ENCODE assay signal across 9 cellular contexts in genomic region chr6:35260642-35261570, GRCh38. TPM values are rescaled to one million over a fixed set of nuclear protein-coding genes. Genes with fewer than 3 reads are reported as not detected.
A peak's percentile ranks its signal among the peaks of the same experiment; 100 is the strongest.
DNase-seq lines count a peak whose midpoint lies in the region; ATAC-seq and TF ChIP-seq lines count a peak whose summit lies in the region.
"Had no signal": no experiment of that assay in that cellular context is flagged by ENCODE, and none has a peak within 500 bp of the region (broad histone marks: within the 10 kb centered on the region; RNA-seq: fewer than 3 reads in every experiment).

No MANE protein-coding gene starts in this region.

- H3K4me3 Mint-ChIP-seq in activated T-cell treated with anti-CD3 and anti-CD28 coated beads, Interleukin-2, amount 50 U/mL, for 72 hours: peak overlapping the region; percentile 85 to 99

- no peaks in the 10 kb centered on the region for H3K27me3 Mint-ChIP-seq in activated T-cell treated with anti-CD3 and anti-CD28 coated beads, Interleukin-2, amount 50 U/mL, for 72 hours (ENCODE audit: low read depth)

- H3K4me1 ChIP-seq in right lobe of liver: peaks cover 0 to 10% (median 0%) of the 10 kb centered on the region in 4 donors
- peaks cover 0 to 47% (median 11%) of the 10 kb centered on the region in 4 donors for H3K4me1 ChIP-seq in tibial nerve

- H3K9me3 Mint-ChIP-seq in activated T-cell treated with anti-CD3 and anti-CD28 coated beads, Interleukin-2, amount 50 U/mL, for 72 hours: no peaks in the 10 kb centered on the region

- 71 to 87% (median 73%) methylated on average over 6 of the region's 6 CpGs for WGBS in adipose tissue, 3 donors
- WGBS in right lobe of liver (ENCODE audit: insufficient coverage, low coverage, low lambda C conversion rate, missing lambda C conversion rate): 68% methylated on average over 5 of the region's 6 CpGs
- 72 to 83% methylated on average over 6 of the region's 6 CpGs for WGBS in tibial nerve, 2 donors

- H3K27me3 ChIP-seq in right lobe of liver (no peaks in the 10 kb centered on the region), tibial nerve (no peaks in the 10 kb centered on the region)

- no peaks in the 10 kb centered on the region for H3K9me3 ChIP-seq in right lobe of liver
- no peaks in the 10 kb centered on the region for H3K9me3 ChIP-seq in tibial nerve

- H3K36me3 ChIP-seq in right lobe of liver (no peaks in the 10 kb centered on the region), tibial nerve (no peaks in the 10 kb centered on the region)

- DNase-seq in activated T-cell treated with anti-CD3 and anti-CD28 coated beads, Interleukin-2, amount 50 U/mL, for 72 hours: no peak
- DNase-seq in activated T-cell treated with anti-CD3 and anti-CD28 coated beads, Interleukin-2, amount 50 U/mL, for 48 hours: no peak
- DNase-seq in right lobe of liver: no peak
- peak in 1 of 2 donors; percentile 25 for DNase-seq in tibial nerve (ENCODE audit: low spot score in 2 of 2)
- no peak for DNase-seq in NCI-H748 (lab: John Stamatoyannopoulos, UW; ENCODE audit: unreplicated experiment)
- no peak for DNase-seq in NCI-H2081 treated with DMSO at 0.1 percent for 48 hours (lab: John Stamatoyannopoulos, UW)
- no peak for DNase-seq in activated CD4-positive, alpha-beta T cell treated with anti-CD3 and anti-CD28 coated beads for 1 hour
- DNase-seq: NCI-H1048 had no signal

- H3K36me3 Mint-ChIP-seq in activated T-cell treated with anti-CD3 and anti-CD28 coated beads, Interleukin-2, amount 50 U/mL, for 72 hours (ENCODE audit: insufficient read depth in 2 of 2): no peaks in the 10 kb centered on the region

- peaks cover 60% of the 10 kb centered on the region for H3K4me1 Mint-ChIP-seq in activated T-cell treated with anti-CD3 and anti-CD28 coated beads, Interleukin-2, amount 50 U/mL, for 72 hours (ENCODE audit: low read depth)

- TF ChIP-seq CTCF in right lobe of liver (IDR thresholded peaks at IDR 0.05) (no peak), tibial nerve (IDR thresholded peaks at IDR 0.05) (no peak)

- H3K27ac ChIP-seq in adipose tissue (ENCODE audit: low read depth, low read length) (peak overlapping the region; percentile 34), right lobe of liver (peak overlapping the region; percentile 97 to 99 (median 98)), tibial nerve (peak overlapping the region; percentile 92 to 98 (median 96))

- TF ChIP-seq POLR2A in right lobe of liver (IDR thresholded peaks at IDR 0.05): no peak
- no peak for TF ChIP-seq POLR2A in tibial nerve (IDR thresholded peaks at IDR 0.05)

- H3K4me3 ChIP-seq in right lobe of liver: peak overlapping the region in 1 of 3 donors; percentile 75
- peak overlapping the region in 3 of 4 donors; percentile 70 to 87 (median 87) for H3K4me3 ChIP-seq in tibial nerve

- TF ChIP-seq EP300 in tibial nerve (IDR thresholded peaks at IDR 0.05): no peak

- peak overlapping the region; percentile 88 for H3K27ac Mint-ChIP-seq in activated T-cell treated with anti-CD3 and anti-CD28 coated beads, Interleukin-2, amount 50 U/mL, for 72 hours

- no peak for ATAC-seq in activated T-cell treated with anti-CD3 and anti-CD28 coated beads, Interleukin-2, amount 50 U/mL, for 72 hours (replicated peaks in 1 of 2)
- no peak for ATAC-seq in right lobe of liver

- intact Hi-C loops in right lobe of liver (cut with DNase I): no loop called here

RNA-seq across cellular contexts. Expression of gene ZNF76, which starts 1.4 kb away (rescaled TPM):
- 10 to 100 TPM; 52.1 to 55.9 TPM for total RNA-seq in activated T-cell treated with anti-CD3 and anti-CD28 coated beads, Interleukin-2, amount 50 U/mL, for 72 hours
- polyA plus RNA-seq in adipose tissue: 10 to 100 TPM; 17.2 to 25.9 (median 23.3) TPM
- total RNA-seq in right lobe of liver (10 to 100 TPM; 14.4 to 19.8 (median 17.6) TPM), tibial nerve (10 to 100 TPM; 41.6 to 97.2 (median 55.5) TPM)

RNA-seq across cellular contexts. Expression of gene DEF6, which starts 36.7 kb away (rescaled TPM):
- 100 to 1,000 TPM; 108 to 127 TPM for total RNA-seq in activated T-cell treated with anti-CD3 and anti-CD28 coated beads, Interleukin-2, amount 50 U/mL, for 72 hours
- 10 to 100 TPM in 1 of 3 donors, 1 to 10 TPM in 2; 4.2 to 17.3 (median 8.6) TPM for polyA plus RNA-seq in adipose tissue
- total RNA-seq in right lobe of liver (1 to 10 TPM; 1.1 to 3.6 (median 1.5) TPM), tibial nerve (10 to 100 TPM in 1 of 4 donors, 1 to 10 TPM in 3; 3.3 to 21.9 (median 7.4) TPM)

RNA-seq across cellular contexts. Expression of gene SCUBE3, which starts 47.1 kb away (rescaled TPM):
- under 1 TPM; 0.05 to 0.16 TPM for total RNA-seq in activated T-cell treated with anti-CD3 and anti-CD28 coated beads, Interleukin-2, amount 50 U/mL, for 72 hours
- polyA plus RNA-seq in adipose tissue: under 1 TPM; 0.01 to 0.25 (median 0.11) TPM
- total RNA-seq in right lobe of liver: under 1 TPM in 4 of 6 experiments, not detected in 2; 0.05 to 0.11 (median 0.07) TPM
- total RNA-seq in tibial nerve: 1 to 10 TPM in 1 of 4 donors, under 1 TPM in 3; 0.30 to 1.3 (median 0.50) TPM

Comparison
In these comparisons a context has a peak if more than half of its experiments do, and no peak if none do; other contexts are left out.
1. H3K27ac ChIP-seq: peak in every context shown above with its lines; median percentile 98 in right lobe of liver; 96 in tibial nerve; 34 in adipose tissue.
2. RNA of gene DEF6, which starts 36.7 kb away (total RNA-seq): 108 to 127 TPM in activated T-cell treated with anti-CD3 and anti-CD28 coated beads, Interleukin-2, amount 50 U/mL, for 72 hours; 3.3 to 21.9 TPM in tibial nerve and 1.1 to 3.6 TPM in right lobe of liver; every median in the first group is over 4 times any median in the second.